Comparison of ENCODE assay signal across 16 cellular contexts in the genomic region with DNA sequence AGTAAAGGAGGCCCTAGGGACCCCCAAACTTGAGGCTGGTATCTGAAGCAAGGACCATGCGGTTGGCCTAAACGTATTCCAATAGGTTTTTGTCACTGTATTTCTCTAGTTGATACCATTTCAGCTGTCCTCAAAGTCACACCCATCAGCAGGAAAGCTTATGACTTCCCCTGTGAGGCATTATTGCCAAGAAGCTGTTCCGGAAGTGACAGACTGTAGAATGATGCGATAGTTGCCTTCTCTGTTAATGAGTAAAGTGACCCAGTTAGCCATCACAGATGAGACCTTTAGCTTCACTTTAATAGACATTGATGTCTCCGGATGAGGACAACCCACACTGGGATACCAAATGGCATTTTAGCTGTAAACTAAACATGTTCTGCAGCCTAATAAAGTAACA.
DNase-seq lines count a peak whose midpoint lies in the region; ATAC-seq and TF ChIP-seq lines count a peak whose summit lies in the region.
"Had no signal": no experiment of that assay in that cellular context is flagged by ENCODE, and none has a peak within 500 bp of the region (broad histone marks: within the 10 kb centered on the region; RNA-seq: fewer than 3 reads in every experiment).

No MANE protein-coding gene starts in this region.

- TF ChIP-seq CTCF in heart right ventricle (IDR thresholded peaks at IDR 0.05) (no peak), right atrium auricular region (IDR thresholded peaks at IDR 0.05) (no peak)

- DNase-seq in heart right ventricle = no peak
- no peak for DNase-seq in right atrium auricular region (ENCODE audit: low spot score)
- DNase-seq in cerebellum (ENCODE audit: low spot score) = peak; percentile 34
- DNase-seq in kidney tubule cell (ENCODE audit: low spot score) = peak; percentile 81
- DNase-seq in renal cortical epithelial cell (ENCODE audit: low read depth) = peak; percentile 65
- no peak for DNase-seq in inferior parietal cortex (ENCODE audit: extremely low spot score)
- DNase-seq: COR-L47, MG63, NCI-H1092 treated with DMSO at 0.1 percent for 48 hours, NCI-H1694, NCI-H446, PC-3 had no signal

- H3K9me3 ChIP-seq in heart right ventricle (no peaks in the 10 kb centered on the region), right atrium auricular region (no peaks in the 10 kb centered on the region)
- H3K9me3 ChIP-seq: MG63 had no signal

- no peaks in the 10 kb centered on the region for H3K27me3 ChIP-seq in heart right ventricle
- no peaks in the 10 kb centered on the region for H3K27me3 ChIP-seq in right atrium auricular region
- H3K27me3 ChIP-seq: MG63 had no signal

- H3K4me1 ChIP-seq in heart right ventricle (peaks cover 0 to 18% (median 0%) of the 10 kb centered on the region in 9 donors), right atrium auricular region (no peaks in the 10 kb centered on the region)

- H3K4me3 ChIP-seq in heart right ventricle = no peak overlapping the region
- no peak overlapping the region for H3K4me3 ChIP-seq in right atrium auricular region
- H3K4me3 ChIP-seq: GM23338, MG63 had no signal

- intact Hi-C loops in heart right ventricle (cut with DNase I) = no loop called here

- WGBS in heart right ventricle, 2 donors = 75 to 76% methylated on average over 5 of the region's 5 CpGs

- peak overlapping the region in 1 of 10 donors; percentile 19 for H3K27ac ChIP-seq in heart right ventricle
- no peak overlapping the region for H3K27ac ChIP-seq in right atrium auricular region
- H3K27ac ChIP-seq: KMS-11 had no signal

- H3K36me3 ChIP-seq in heart right ventricle (no peaks in the 10 kb centered on the region), right atrium auricular region (no peaks in the 10 kb centered on the region)
- H3K36me3 ChIP-seq: MG63 had no signal

- ATAC-seq in heart right ventricle (peak in 5 of 8 donors; percentile 46 to 67 (median 49)), HG03457 (IDR thresholded peaks at IDR 0.05; ENCODE audit: unreplicated experiment) (no peak), GM19397 (IDR thresholded peaks at IDR 0.05; ENCODE audit: unreplicated experiment) (no peak)
- ATAC-seq: GM23338, PC-3 had no signal

Comparison
In these comparisons a context has a peak if more than half of its experiments do, and no peak if none do; other contexts are left out.
1. ATAC-seq: peak in heart right ventricle (5 of 8); none in HG03457 (single experiment) and GM19397 (single experiment).
2. DNase-seq: peak in cerebellum (single experiment), kidney tubule cell (single experiment) and renal cortical epithelial cell (single experiment); none in heart right ventricle (0 of 2), right atrium auricular region (single experiment) and inferior parietal cortex (single experiment).